Comparison of ENCODE assay signal across 8 cellular contexts in the genomic region with DNA sequence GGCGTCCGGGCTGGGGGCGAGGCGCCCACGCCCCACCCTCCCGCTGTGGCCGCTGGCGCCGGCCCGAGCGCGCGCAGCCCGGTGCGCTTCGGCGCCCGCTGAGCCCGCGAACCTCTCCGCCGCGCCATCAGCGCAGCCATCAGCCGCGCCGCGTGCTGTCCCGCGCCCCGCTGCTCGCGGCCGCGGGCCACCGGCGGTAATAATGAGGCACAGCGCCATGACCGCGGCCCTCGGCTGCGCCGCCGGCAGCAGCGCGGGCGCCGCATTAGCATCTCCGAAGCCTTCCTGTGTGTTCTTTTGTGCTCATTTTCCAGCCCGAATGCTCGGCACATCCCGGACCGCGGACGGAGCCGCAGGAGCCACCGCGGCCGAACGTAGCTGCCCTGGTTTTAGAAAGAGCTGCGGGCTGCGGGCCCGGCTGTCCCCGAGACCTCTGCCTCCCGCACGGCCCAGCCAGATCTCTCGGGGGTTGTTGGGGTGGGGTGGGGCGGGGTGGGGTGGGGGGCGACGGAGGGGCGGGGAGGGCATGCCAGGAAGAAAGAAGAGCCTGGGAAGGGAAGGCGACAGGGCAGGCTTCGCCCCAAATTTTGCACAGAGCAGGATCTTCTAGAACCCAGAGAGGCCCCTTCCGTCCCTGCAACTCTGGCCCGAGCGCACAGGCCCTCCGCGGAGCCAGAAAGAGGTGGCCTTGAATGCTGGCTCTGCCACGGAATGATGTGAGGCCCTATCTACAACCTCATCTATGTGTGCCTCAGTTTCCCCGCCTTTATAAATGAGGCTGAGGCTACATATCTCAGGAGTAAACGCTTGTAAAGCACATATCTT. TPM values are rescaled to one million over a fixed set of nuclear protein-coding genes. Genes with fewer than 3 reads are reported as not detected.
DNase-seq lines count a peak whose midpoint lies in the region; ATAC-seq, FAIRE-seq and TF ChIP-seq lines count a peak whose summit lies in the region.

No MANE protein-coding gene starts in this region.

- H3K9me3 Mint-ChIP-seq in activated T-helper 2 cell treated with anti-CD3 and anti-CD28 coated beads, Interferon-gamma antibody, Interleukin-2, Interleukin-4, amounts not matched to agents 10 μg/mL and 5 μg/mL and 100 μg/mL, durations not matched to agents 14 hours and 24 hours and 36 hours: no peaks in the 10 kb centered on the region

- peaks cover 5% of the 10 kb centered on the region for H3K4me1 Mint-ChIP-seq in activated T-helper 2 cell treated with anti-CD3 and anti-CD28 coated beads, Interferon-gamma antibody, Interleukin-2, Interleukin-4, amounts not matched to agents 10 μg/mL and 5 μg/mL and 100 μg/mL, durations not matched to agents 14 hours and 24 hours and 36 hours (ENCODE audit: low read depth)

- intact Hi-C loops in activated T-helper 2 cell treated with anti-CD3 and anti-CD28 coated beads, Interferon-gamma antibody, Interleukin-2, Interleukin-4, amounts not matched to agents 10 μg/mL and 5 μg/mL and 100 μg/mL, durations not matched to agents 14 hours and 24 hours and 36 hours (cut with micrococcal nuclease): no loop called here

- peak overlapping the region; percentile 32 for H3K4me3 Mint-ChIP-seq in activated T-helper 2 cell treated with anti-CD3 and anti-CD28 coated beads, Interferon-gamma antibody, Interleukin-2, Interleukin-4, amounts not matched to agents 10 μg/mL and 5 μg/mL and 100 μg/mL, durations not matched to agents 14 hours and 24 hours and 36 hours (ENCODE audit: low read depth)

- FAIRE-seq in GM12891 (lab: Jason Lieb, UNC): no peak

- H3K27ac Mint-ChIP-seq in activated T-helper 2 cell treated with anti-CD3 and anti-CD28 coated beads, Interferon-gamma antibody, Interleukin-2, Interleukin-4, amounts not matched to agents 10 μg/mL and 5 μg/mL and 100 μg/mL, durations not matched to agents 14 hours and 24 hours and 36 hours: no peak overlapping the region

- ATAC-seq in HG03280 (IDR thresholded peaks at IDR 0.05; ENCODE audit: unreplicated experiment): no peak
- no peak for ATAC-seq in HG03442 (IDR thresholded peaks at IDR 0.05; ENCODE audit: unreplicated experiment)
- no peak for ATAC-seq in HG02610 (IDR thresholded peaks at IDR 0.05; ENCODE audit: unreplicated experiment)

- DNase-seq in AG08396 (ENCODE audit: low spot score) (peak; percentile 40), GM12891 (ENCODE audit: insufficient read length, low spot score) (peak; percentile 37), left kidney (ENCODE audit: low read depth, low spot score) (peak; percentile 67), glomerular visceral epithelial cell (ENCODE audit: extremely low spot score) (no peak)
- no peak for DNase-seq in activated T-helper 2 cell treated with anti-CD3 and anti-CD28 coated beads, Interferon-gamma antibody, Interleukin-2, Interleukin-4, amounts not matched to agents 10 μg/mL and 5 μg/mL and 100 μg/mL, durations not matched to agents 14 hours and 24 hours and 36 hours (ENCODE audit: low spot score)

- H3K27me3 Mint-ChIP-seq in activated T-helper 2 cell treated with anti-CD3 and anti-CD28 coated beads, Interferon-gamma antibody, Interleukin-2, Interleukin-4, amounts not matched to agents 10 μg/mL and 5 μg/mL and 100 μg/mL, durations not matched to agents 14 hours and 24 hours and 36 hours (ENCODE audit: low read depth): peaks cover 63% of the 10 kb centered on the region

- no peak for TF ChIP-seq POLR2A in GM12891 (IDR thresholded peaks at IDR 0.05; ENCODE audit: low read depth, low read length)

- no peaks in the 10 kb centered on the region for H3K36me3 Mint-ChIP-seq in activated T-helper 2 cell treated with anti-CD3 and anti-CD28 coated beads, Interferon-gamma antibody, Interleukin-2, Interleukin-4, amounts not matched to agents 10 μg/mL and 5 μg/mL and 100 μg/mL, durations not matched to agents 14 hours and 24 hours and 36 hours (ENCODE audit: low read depth)

TF ChIP-seq in GM12891, 5 proteins besides CTCF, POLR2A, EP300 and RAD21:
- TF ChIP-seq TAF1 (IDR thresholded peaks at IDR 0.05; ENCODE audit: low read depth, low read length) (no peak), POU2F2 (IDR thresholded peaks at IDR 0.05; ENCODE audit: low read depth, low read length) (no peak), POLR2AphosphoS5 (IDR thresholded peaks at IDR 0.05; ENCODE audit: low read depth, low read length) (no peak), SPI1 (IDR thresholded peaks at IDR 0.05; ENCODE audit: low read depth, low read length) (no peak), PAX5 (IDR thresholded peaks at IDR 0.05; ENCODE audit: insufficient read depth, low read length, severe bottlenecking) (no peak)
TF ChIP-seq in GM12891: peak in this region for 0.

RNA-seq across cellular contexts. Expression of a gene that starts 55.3 kb away (rescaled TPM):
- polyA plus RNA-seq in GM12891 (2012; ENCODE audit: low read depth, missing spikeins): 10.3 TPM
- 13.3 and 14.2 TPM in 2 replicates for total RNA-seq in activated T-helper 2 cell treated with anti-CD3 and anti-CD28 coated beads, Interferon-gamma antibody, Interleukin-2, Interleukin-4, amounts not matched to agents 10 μg/mL and 5 μg/mL and 100 μg/mL, durations not matched to agents 14 hours and 24 hours and 36 hours

Comparison
In these comparisons a context has a peak if more than half of its experiments do, and no peak if none do; other contexts are left out.
1. DNase-seq: peak in AG08396 (single experiment), GM12891 (single experiment) and left kidney (single experiment); none in activated T-helper 2 cell treated with anti-CD3 and anti-CD28 coated beads, Interferon-gamma antibody, Interleukin-2, Interleukin-4, amounts not matched to agents 10 μg/mL and 5 μg/mL and 100 μg/mL, durations not matched to agents 14 hours and 24 hours and 36 hours (single experiment) and glomerular visceral epithelial cell (single experiment).